In genomic region chr5:83718195-83718825, GRCh38 we compare ENCODE assay signal across 8 cellular contexts. TPM values are rescaled to one million over a fixed set of nuclear protein-coding genes. Genes with fewer than 3 reads are reported as not detected.
DNase-seq lines count a peak whose midpoint lies in the region; ATAC-seq and TF ChIP-seq lines count a peak whose summit lies in the region.

No MANE protein-coding gene starts in this region.

- H3K27ac Mint-ChIP-seq in stimulated activated naive B cell treated with anti-CD40 and anti-IgM and Interleukin-4, amounts not matched to agents 10 μg/mL and 1 μg/mL and 100 μg/mL, for 72 hours: no peak overlapping the region

- peaks cover 39 to 44% of the 10 kb centered on the region in 2 donors for H3K27me3 Mint-ChIP-seq in stimulated activated naive B cell treated with anti-CD40 and anti-IgM and Interleukin-4, amounts not matched to agents 10 μg/mL and 1 μg/mL and 100 μg/mL, for 72 hours

- no peak overlapping the region for H3K4me3 Mint-ChIP-seq in stimulated activated naive B cell treated with anti-CD40 and anti-IgM and Interleukin-4, amounts not matched to agents 10 μg/mL and 1 μg/mL and 100 μg/mL, for 72 hours

- TF ChIP-seq CTCF in astrocyte of the spinal cord (IDR thresholded peaks at IDR 0.05; ENCODE audit: low read depth, low read length): peak; percentile 80

- H3K4me3 ChIP-seq in astrocyte of the spinal cord (ENCODE audit: low read depth, low read length): peak overlapping the region; percentile 16

- peak; percentile 83 for ATAC-seq in GM21737 (IDR thresholded peaks at IDR 0.05; ENCODE audit: unreplicated experiment)
- peak; percentile 82 to 87 for ATAC-seq in stimulated activated naive B cell treated with anti-CD40 and anti-IgM and Interleukin-4, amounts not matched to agents 10 μg/mL and 1 μg/mL and 100 μg/mL, for 72 hours (replicated peaks)

- no peaks in the 10 kb centered on the region for H3K9me3 Mint-ChIP-seq in stimulated activated naive B cell treated with anti-CD40 and anti-IgM and Interleukin-4, amounts not matched to agents 10 μg/mL and 1 μg/mL and 100 μg/mL, for 72 hours

- peaks cover 11 to 16% of the 10 kb centered on the region in 2 donors for H3K4me1 Mint-ChIP-seq in stimulated activated naive B cell treated with anti-CD40 and anti-IgM and Interleukin-4, amounts not matched to agents 10 μg/mL and 1 μg/mL and 100 μg/mL, for 72 hours

- in situ Hi-C loops in astrocyte of the spinal cord (cut with HindIII; ENCODE audit: low sequenced_read_pairs): no loop called here

- DNase-seq in activated CD4-positive, alpha-beta T cell treated with anti-CD3 and anti-CD28 coated beads for 48 hours: peak; percentile 27
- DNase-seq in activated CD4-positive, alpha-beta T cell treated with anti-CD3 and anti-CD28 coated beads, Interleukin-2, amount 50 U/mL, for 1 hour: no peak
- DNase-seq in HT-29 (ENCODE audit: low spot score): peak; percentile 79
- peak; percentile 88 for DNase-seq in NCI-H748 (lab: John Stamatoyannopoulos, UW; ENCODE audit: unreplicated experiment)
- DNase-seq in astrocyte of the spinal cord (ENCODE audit: low read depth, low spot score): peak; percentile 78
- peak; percentile 58 for DNase-seq in iPS-NIHi7 (ENCODE audit: extremely low spot score)
- DNase-seq in stimulated activated naive B cell treated with anti-CD40 and anti-IgM and Interleukin-4, amounts not matched to agents 10 μg/mL and 1 μg/mL and 100 μg/mL, for 72 hours: no peak

- H3K36me3 Mint-ChIP-seq in stimulated activated naive B cell treated with anti-CD40 and anti-IgM and Interleukin-4, amounts not matched to agents 10 μg/mL and 1 μg/mL and 100 μg/mL, for 72 hours: no peaks in the 10 kb centered on the region

RNA-seq across cellular contexts. Expression of gene HAPLN1, which starts 2.3 kb away (rescaled TPM):
- total RNA-seq in HT-29 (2014; rRNA removed; shearing (Covaris generic)): not detected in 2 replicates

Comparison
In these comparisons a context has a peak if more than half of its experiments do, and no peak if none do; other contexts are left out.
1. DNase-seq: peak in activated CD4-positive, alpha-beta T cell treated with anti-CD3 and anti-CD28 coated beads for 48 hours (single experiment), HT-29 (single experiment), NCI-H748 (single experiment), astrocyte of the spinal cord (single experiment) and iPS-NIHi7 (single experiment); none in activated CD4-positive, alpha-beta T cell treated with anti-CD3 and anti-CD28 coated beads, Interleukin-2, amount 50 U/mL, for 1 hour (single experiment) and stimulated activated naive B cell treated with anti-CD40 and anti-IgM and Interleukin-4, amounts not matched to agents 10 μg/mL and 1 μg/mL and 100 μg/mL, for 72 hours (single experiment).